In genomic region chr10:22605168-22605567, GRCh38 we compare ENCODE assay signal across 8 cellular contexts.
DNase-seq lines count a peak whose midpoint lies in the region; FAIRE-seq and TF ChIP-seq lines count a peak whose summit lies in the region.

No MANE protein-coding gene starts in this region.

- H3K4me1 ChIP-seq in transverse colon (peaks cover 0 to 17% (median 4%) of the 10 kb centered on the region in 4 donors), smooth muscle cell (ENCODE audit: low read depth) (peaks cover 28% of the 10 kb centered on the region)

- no peaks in the 10 kb centered on the region for H3F3A ChIP-seq in smooth muscle cell (ENCODE audit: low read depth)

- H3K4me3 ChIP-seq in transverse colon (no peak overlapping the region), smooth muscle cell (no peak overlapping the region)

- POLR2A ChIA-PET in RWPE1 (lab: Yijun Ruan, JAX; ENCODE audit: low non-redundant PET), result no interaction called here

- peaks cover 89% of the 10 kb centered on the region for H3K4me1 Mint-ChIP-seq in activated naive CD4-positive, alpha-beta T cell treated with anti-CD3 and anti-CD28 coated beads, Interleukin-2, amount 50 U/mL, for 24 hours

- TF ChIP-seq POLR2A in transverse colon (IDR thresholded peaks at IDR 0.05), result no peak

- no peak for TF ChIP-seq CTCF in RWPE1 (conservative IDR thresholded peaks at IDR 0.05; ENCODE audit: low read depth)
- no peak for TF ChIP-seq CTCF in transverse colon (IDR thresholded peaks at IDR 0.05)
- no peak for TF ChIP-seq CTCF in smooth muscle cell (IDR thresholded peaks at IDR 0.05; ENCODE audit: borderline replicate concordance, insufficient read depth, poor library complexity, severe bottlenecking)

- H3K27ac Mint-ChIP-seq in activated naive CD4-positive, alpha-beta T cell treated with anti-CD3 and anti-CD28 coated beads, Interleukin-2, amount 50 U/mL, for 24 hours, result peak overlapping the region; percentile 95

- intact Hi-C loops in transverse colon (cut with DNase I; ENCODE audit: low total_unique reads), result no loop called here

- no peak overlapping the region for H3K4me2 ChIP-seq in smooth muscle cell

- H3K36me3 ChIP-seq in transverse colon (no peaks in the 10 kb centered on the region), smooth muscle cell (ENCODE audit: low read depth) (no peaks in the 10 kb centered on the region)

- H3K9ac ChIP-seq in smooth muscle cell (ENCODE audit: low read depth), result no peak overlapping the region

- H4K20me1 ChIP-seq in smooth muscle cell (ENCODE audit: low read depth), result no peaks in the 10 kb centered on the region

- H3K27ac ChIP-seq in RWPE1 (peak overlapping the region; percentile 71), transverse colon (peak overlapping the region; percentile 38 to 58 (median 44)), smooth muscle cell (ENCODE audit: low read depth) (no peak overlapping the region)

- H3K4me3 Mint-ChIP-seq in activated naive CD4-positive, alpha-beta T cell treated with anti-CD3 and anti-CD28 coated beads, Interleukin-2, amount 50 U/mL, for 24 hours, result peak overlapping the region; percentile 26

- no peak overlapping the region for H2AFZ ChIP-seq in smooth muscle cell (ENCODE audit: low read depth)

- no peak for DNase-seq in activated naive CD4-positive, alpha-beta T cell (lab: John Stamatoyannopoulos, UW)
- DNase-seq in RWPE1 (ENCODE audit: low spot score) (peak; percentile 42), frontal cortex (ENCODE audit: low spot score in 2 of 2) (peak in 1 of 2 donors; percentile 41), transverse colon (no peak), smooth muscle cell (lab: John Stamatoyannopoulos, UW; ENCODE audit: unreplicated experiment) (no peak), activated gamma-delta T cell treated with Interleukin-2 at 50 U/mL for 16 hours (no peak)
- no peak for DNase-seq in stimulated activated CD4-positive, alpha-beta T cell treated with anti-CD3 and anti-CD28 coated beads, Interleukin-2, amount 100 ng/mL, for 48 hours

- H3K9me3 ChIP-seq in transverse colon, result no peaks in the 10 kb centered on the region
- no peaks in the 10 kb centered on the region for H3K9me3 ChIP-seq in smooth muscle cell (replicated peaks; ENCODE audit: low read depth)

- peaks cover 22% of the 10 kb centered on the region for H3K36me3 Mint-ChIP-seq in activated naive CD4-positive, alpha-beta T cell treated with anti-CD3 and anti-CD28 coated beads, Interleukin-2, amount 50 U/mL, for 24 hours

- H3K27me3 ChIP-seq in transverse colon, result no peaks in the 10 kb centered on the region
- no peaks in the 10 kb centered on the region for H3K27me3 ChIP-seq in smooth muscle cell (ENCODE audit: low read depth)

- CTCF ChIA-PET in RWPE1 (lab: Yijun Ruan, JAX), result no interaction called here

- in situ Hi-C loops in transverse colon (cut with MboI; ENCODE audit: low pct_ligation_motif_present in 1 of 4, low pct_unique_long_range_greater_than_20kb in 1 of 4, low sequenced_read_pairs in 3 of 4), result no loop called here

- H3K27me3 Mint-ChIP-seq in activated naive CD4-positive, alpha-beta T cell treated with anti-CD3 and anti-CD28 coated beads, Interleukin-2, amount 50 U/mL, for 24 hours, result no peaks in the 10 kb centered on the region

- WGBS in transverse colon (ENCODE audit: low coverage in 1 of 2), 2 donors, result 24 to 50% methylated on average over 4 of the region's 4 CpGs
- WGBS in smooth muscle cell (ENCODE audit: low lambda C conversion rate), result 35% methylated on average over 4 of the region's 4 CpGs

- peak; percentile 28 for FAIRE-seq in frontal cortex (lab: Jason Lieb, UNC)

- no peak for TF ChIP-seq EP300 in transverse colon (IDR thresholded peaks at IDR 0.05; ENCODE audit: low read depth)

- peaks cover 4% of the 10 kb centered on the region for H3K79me2 ChIP-seq in smooth muscle cell (ENCODE audit: low read depth)

- peaks cover 5% of the 10 kb centered on the region for H3K9me3 Mint-ChIP-seq in activated naive CD4-positive, alpha-beta T cell treated with anti-CD3 and anti-CD28 coated beads, Interleukin-2, amount 50 U/mL, for 24 hours
